ENCODE assay signal across 8 cellular contexts in the genomic region with DNA sequence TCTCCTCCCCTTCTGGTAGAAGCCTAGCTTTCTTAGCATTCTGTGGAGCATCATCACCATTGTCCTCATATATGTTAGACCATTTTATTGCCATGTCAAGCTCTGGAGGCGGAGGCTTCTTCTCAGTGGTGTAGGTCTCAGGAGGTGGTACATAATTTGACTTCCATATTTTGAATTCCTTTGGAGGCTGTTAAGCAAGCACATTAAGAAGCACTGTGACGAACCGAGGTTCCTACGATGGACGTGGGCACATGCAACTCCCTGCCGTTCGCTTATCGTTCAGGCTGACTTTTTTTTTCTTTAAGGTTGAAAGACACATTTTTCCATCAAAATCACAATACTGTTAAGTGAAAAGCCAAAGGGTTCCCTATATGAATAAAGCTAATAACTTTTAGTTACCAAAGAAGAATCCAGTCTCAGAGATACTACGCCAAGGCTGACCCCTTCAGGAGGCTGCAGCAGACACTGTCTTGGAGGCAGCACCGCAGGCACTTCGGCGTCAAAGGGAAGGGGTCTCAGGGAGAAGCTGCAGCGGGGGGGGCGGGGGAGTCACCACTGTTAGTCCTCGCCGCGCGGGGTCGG. TPM values are rescaled to one million over a fixed set of nuclear protein-coding genes. Genes with fewer than 3 reads are reported as not detected.
DNase-seq lines count a peak whose midpoint lies in the region; ATAC-seq and TF ChIP-seq lines count a peak whose summit lies in the region.

No MANE protein-coding gene starts in this region.

- H3K27ac Mint-ChIP-seq in nephron: peak overlapping the region; percentile 35 to 76 (median 66)

- WGBS in ectodermal cell, 2 experiments: 14 to 18% methylated on average over 19 of the region's 19 CpGs

- DNase-seq in MG63 (no peak), medulla oblongata (ENCODE audit: extremely low spot score) (no peak), NCI-H1105 treated with DMSO at 0.1 percent for 48 hours (lab: John Stamatoyannopoulos, UW) (no peak), NCI-H1092 (lab: John Stamatoyannopoulos, UW) (no peak)

- no peak for ATAC-seq in HG03442 (IDR thresholded peaks at IDR 0.05; ENCODE audit: unreplicated experiment)

- H3K4me3 ChIP-seq in MG63 (peak overlapping the region; percentile 67), ectodermal cell (ENCODE audit: insufficient read depth, low read depth, low read length) (peak overlapping the region; percentile 86)

- H3K4me1 ChIP-seq in ectodermal cell (ENCODE audit: control insufficient read depth, insufficient read depth, low read length): no peaks in the 10 kb centered on the region

- no peaks in the 10 kb centered on the region for H3K27me3 Mint-ChIP-seq in nephron (ENCODE audit: low read depth)

- H3K27ac ChIP-seq in C4-2B (peak overlapping the region; percentile 75), ectodermal cell (ENCODE audit: insufficient read depth, low read depth, low read length, poor library complexity, severe bottlenecking) (no peak overlapping the region)

- H3K4me1 Mint-ChIP-seq in nephron: peaks cover 28% of the 10 kb centered on the region

- no peaks in the 10 kb centered on the region for H3K9me3 Mint-ChIP-seq in nephron

- peaks cover 52% of the 10 kb centered on the region for H3K36me3 ChIP-seq in MG63
- H3K36me3 ChIP-seq in ectodermal cell (ENCODE audit: control insufficient read depth, insufficient read depth, low read length): peaks cover 13% of the 10 kb centered on the region

- H3K27me3 ChIP-seq in MG63 (no peaks in the 10 kb centered on the region), ectodermal cell (ENCODE audit: control insufficient read depth, insufficient read depth, low read length, poor library complexity, severe bottlenecking) (no peaks in the 10 kb centered on the region)

- TF ChIP-seq CTCF in C4-2B (conservative IDR thresholded peaks at IDR 0.05) (no peak), nephron (IDR thresholded peaks at IDR 0.05; ENCODE audit: unreplicated experiment in 3 of 3) (no peak)

- H3K9me3 ChIP-seq in MG63: no peaks in the 10 kb centered on the region
- no peaks in the 10 kb centered on the region for H3K9me3 ChIP-seq in ectodermal cell (ENCODE audit: control insufficient read depth, low read length)

- H3K4me3 Mint-ChIP-seq in nephron: peak overlapping the region; percentile 86 to 100 (median 99)

- H3K36me3 Mint-ChIP-seq in nephron (ENCODE audit: low read depth): peaks cover 54% of the 10 kb centered on the region

RNA-seq across cellular contexts. Expression of a gene that starts 0.8 kb away (rescaled TPM):
- 16.4 and 19.8 TPM in 2 replicates for total RNA-seq in MG63 (2014; rRNA removed; shearing (Covaris generic); ENCODE audit: low replicate concordance)
- 45.0 TPM for polyA plus RNA-seq in ectodermal cell (2013, experiment 1 of 4)
- 51.7 TPM for polyA plus RNA-seq in ectodermal cell (2013, experiment 2 of 4)
- polyA plus RNA-seq in ectodermal cell (2013, experiment 3 of 4): 46.9 TPM
- polyA plus RNA-seq in ectodermal cell (2013, experiment 4 of 4): 43.3 TPM

RNA-seq across cellular contexts. Expression of a gene that starts 17.8 kb away (rescaled TPM):
- total RNA-seq in MG63 (2014; rRNA removed; shearing (Covaris generic); ENCODE audit: low replicate concordance): 11.3 and 24.9 TPM in 2 replicates
- 27.4 TPM for polyA plus RNA-seq in ectodermal cell (2013, experiment 1 of 4)
- 26.1 TPM for polyA plus RNA-seq in ectodermal cell (2013, experiment 2 of 4)
- polyA plus RNA-seq in ectodermal cell (2013, experiment 3 of 4): 19.5 TPM
- 21.8 TPM for polyA plus RNA-seq in ectodermal cell (2013, experiment 4 of 4)

RNA-seq across cellular contexts. Expression of a gene that starts 57.8 kb away (rescaled TPM):
- 1.3 and 2.8 TPM in 2 replicates for total RNA-seq in MG63 (2014; rRNA removed; shearing (Covaris generic); ENCODE audit: low replicate concordance)
- 10.3 TPM for polyA plus RNA-seq in ectodermal cell (2013, experiment 1 of 4)
- 12.2 TPM for polyA plus RNA-seq in ectodermal cell (2013, experiment 2 of 4)
- polyA plus RNA-seq in ectodermal cell (2013, experiment 3 of 4): 7.7 TPM
- 10.7 TPM for polyA plus RNA-seq in ectodermal cell (2013, experiment 4 of 4)
